14 cellular contexts compared by ENCODE assay signal in the genomic region with DNA sequence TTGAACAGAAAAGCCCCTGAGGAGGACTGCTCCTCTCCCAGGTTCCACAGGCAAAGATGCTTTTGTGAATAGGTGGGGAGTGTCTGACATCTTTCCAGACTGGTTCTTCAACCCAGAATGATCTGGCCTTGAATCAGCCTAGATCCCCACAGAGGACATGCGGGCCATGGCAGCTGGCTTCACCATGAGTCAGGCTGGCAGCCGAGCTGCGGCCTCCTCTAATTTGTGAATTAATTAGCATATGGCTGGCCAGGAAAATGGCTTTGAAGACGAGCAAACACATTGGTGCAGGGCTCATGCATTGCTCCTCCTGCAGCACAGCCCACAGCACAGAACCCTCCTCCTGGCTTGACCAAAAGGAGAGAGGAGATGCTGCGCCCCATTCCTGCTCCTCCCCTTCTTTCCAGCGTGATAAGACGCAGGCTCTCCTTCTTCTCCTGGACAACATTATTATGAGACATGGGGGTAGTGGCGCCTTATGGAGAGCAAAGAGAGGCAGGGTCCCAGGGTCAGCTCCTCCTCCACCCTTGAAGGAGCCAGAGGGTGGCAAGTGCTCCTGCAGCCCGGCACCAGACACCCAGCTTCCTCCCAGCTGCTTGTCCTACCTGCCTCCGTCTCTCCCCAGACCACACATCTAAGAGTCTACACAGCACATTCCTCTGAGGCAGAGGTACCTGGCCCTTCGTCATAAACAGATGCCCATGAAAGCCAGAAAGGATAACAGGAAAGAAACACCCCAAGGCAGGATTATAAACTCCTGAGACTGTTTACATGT.
A peak's percentile ranks its signal among the peaks of the same experiment; 100 is the strongest.
DNase-seq lines count a peak whose midpoint lies in the region; ATAC-seq and TF ChIP-seq lines count a peak whose summit lies in the region.
"Had no signal": no experiment of that assay in that cellular context is flagged by ENCODE, and none has a peak within 500 bp of the region (broad histone marks: within the 10 kb centered on the region; RNA-seq: fewer than 3 reads in every experiment).

No MANE protein-coding gene starts in this region.

- H3K36me3 ChIP-seq in GM23248 (ENCODE audit: low read depth) (no peaks in the 10 kb centered on the region), PC-9 (ENCODE audit: low read depth) (no peaks in the 10 kb centered on the region), rectal smooth muscle tissue (ENCODE audit: control insufficient read depth, insufficient read depth, low read length) (no peaks in the 10 kb centered on the region), mucosa of descending colon (ENCODE audit: low read depth) (no peaks in the 10 kb centered on the region)
- H3K36me3 ChIP-seq: brain microvascular endothelial cell, esophagus muscularis mucosa had no signal

- ATAC-seq in HG03469 (IDR thresholded peaks at IDR 0.05; ENCODE audit: unreplicated experiment) = no peak
- ATAC-seq in mucosa of descending colon = no peak
- ATAC-seq: activated T-cell treated with anti-CD3 and anti-CD28 coated beads, Interleukin-2, amount 50 U/mL, for 4 hours had no signal

- H3K9me3 ChIP-seq in GM23248 (ENCODE audit: low read depth) (no peaks in the 10 kb centered on the region), PC-9 (ENCODE audit: insufficient read depth, low read depth) (no peaks in the 10 kb centered on the region), mucosa of descending colon (no peaks in the 10 kb centered on the region)
- H3K9me3 ChIP-seq: esophagus muscularis mucosa had no signal

- intact Hi-C loops in PC-9 (cut with micrococcal nuclease; ENCODE audit: unreplicated experiment) (no loop called here), mucosa of descending colon (cut with DNase I, micrococcal nuclease) (no loop called here)

- H3K9me2 ChIP-seq in GM23248 (ENCODE audit: insufficient read depth) (no peaks in the 10 kb centered on the region), PC-9 (ENCODE audit: insufficient read depth) (no peaks in the 10 kb centered on the region)

- H3K4me3 ChIP-seq in GM23248 = no peak overlapping the region
- H3K4me3 ChIP-seq in PC-9 = no peak overlapping the region
- H3K4me3 ChIP-seq in epithelial cell of esophagus (ENCODE audit: low read length) = no peak overlapping the region
- no peak overlapping the region for H3K4me3 ChIP-seq in rectal smooth muscle tissue (ENCODE audit: low read length)
- H3K4me3 ChIP-seq in mucosa of descending colon = no peak overlapping the region
- H3K4me3 ChIP-seq: esophagus muscularis mucosa had no signal

- H3K79me2 ChIP-seq in GM23248 (ENCODE audit: insufficient read depth) (no peaks in the 10 kb centered on the region), PC-9 (ENCODE audit: low read depth) (no peaks in the 10 kb centered on the region)

- H3F3A ChIP-seq in GM23248 (ENCODE audit: insufficient read depth) = no peaks in the 10 kb centered on the region
- peaks cover 10% of the 10 kb centered on the region; the same call in 1 of the 2 replicates for H3F3A ChIP-seq in PC-9 (ENCODE audit: insufficient read depth, low read depth)

- no peaks in the 10 kb centered on the region for H3K4me1 ChIP-seq in GM23248 (ENCODE audit: insufficient read depth)
- peaks cover 28% of the 10 kb centered on the region for H3K4me1 ChIP-seq in PC-9 (replicated peaks; ENCODE audit: insufficient read depth)
- H3K4me1 ChIP-seq in rectal smooth muscle tissue (ENCODE audit: control insufficient read depth, insufficient read depth, low read length) = peaks cover 31% of the 10 kb centered on the region
- H3K4me1 ChIP-seq in mucosa of descending colon (ENCODE audit: low read depth) = peaks cover 12% of the 10 kb centered on the region

- H3K27ac ChIP-seq in GM23248 = no peak overlapping the region
- H3K27ac ChIP-seq in PC-9 = no peak overlapping the region
- peak overlapping the region; percentile 70 for H3K27ac ChIP-seq in rectal smooth muscle tissue (ENCODE audit: low read depth, low read length)
- H3K27ac ChIP-seq: brain microvascular endothelial cell, esophagus muscularis mucosa had no signal

- POLR2A ChIA-PET in PC-9 (lab: Charles Lee; ENCODE audit: unreplicated experiment) = no interaction called here

- peaks cover 46% of the 10 kb centered on the region for H3K27me3 ChIP-seq in GM23248 (replicated peaks; ENCODE audit: insufficient read depth)
- H3K27me3 ChIP-seq in PC-9 (ENCODE audit: insufficient read depth, low read depth) = no peaks in the 10 kb centered on the region
- no peaks in the 10 kb centered on the region for H3K27me3 ChIP-seq in rectal smooth muscle tissue (ENCODE audit: control insufficient read depth, insufficient read depth, low read length)
- H3K27me3 ChIP-seq: esophagus muscularis mucosa had no signal

- no TSS peak for BruUV-seq in PC-9 (replicated peaks; lab: Mats Ljungman, UMichigan)

- H2AFZ ChIP-seq in GM23248 = no peak overlapping the region
- no peak overlapping the region for H2AFZ ChIP-seq in PC-9

- H3K4me2 ChIP-seq in GM23248 (ENCODE audit: unreplicated experiment) = no peak overlapping the region
- peak overlapping the region; percentile 47 for H3K4me2 ChIP-seq in PC-9

- in situ Hi-C loops in GM23248 (cut with MboI) = loop anchor here (10.0 kb wide), 1 partner anchor 582 kb away; no protein-coding TSS in a partner anchor

- CTCF ChIA-PET in PC-9 (lab: Charles Lee) = interaction anchor here (0.6 kb wide), 1 partner anchor 163 kb away, joined by 3 read pairs; no protein-coding TSS in a partner anchor

- H3K9ac ChIP-seq in GM23248 (no peak overlapping the region), rectal smooth muscle tissue (ENCODE audit: low read length) (no peak overlapping the region)

- H4K20me1 ChIP-seq in GM23248 (ENCODE audit: insufficient read depth) (no peaks in the 10 kb centered on the region), PC-9 (ENCODE audit: insufficient read depth) (no peaks in the 10 kb centered on the region)

- DNase-seq in GM23248 = peak; percentile 76
- peak; percentile 61 to 62 for DNase-seq in PC-9
- peak; percentile 97 for DNase-seq in epithelial cell of esophagus (ENCODE audit: low read depth)
- no peak for DNase-seq in SW 1271 (lab: John Stamatoyannopoulos, UW)
- no peak for DNase-seq in Kasumi-1 (lab: John Stamatoyannopoulos, UW)
- DNase-seq in mucosa of descending colon = no peak
- DNase-seq: activated CD4-positive, CD25-positive, alpha-beta regulatory T cell treated with anti-CD3 and anti-CD28 coated beads, Interleukin-2, amount 50 U/mL, for 72 hours; activated T-cell treated with anti-CD3 and anti-CD28 coated beads, Interleukin-2, amount 50 U/mL, for 4 hours; brain microvascular endothelial cell; CD4-positive, alpha-beta memory T cell; stimulated activated CD4-positive, alpha-beta T cell treated with anti-CD3 and anti-CD28 coated beads, Interleukin-4, amount 100 ng/mL, for 4 hours had no signal

- TF ChIP-seq CTCF in PC-9 (conservative IDR thresholded peaks at IDR 0.05) = no peak
- TF ChIP-seq CTCF in epithelial cell of esophagus (IDR thresholded peaks at IDR 0.05; ENCODE audit: insufficient read depth, low read depth, low read length, missing control alignments) = no peak
- TF ChIP-seq CTCF in mucosa of descending colon (IDR thresholded peaks at IDR 0.05) = no peak

- 47 to 49% methylated on average over 11 of the region's 11 CpGs for WGBS in GM23248 (ENCODE audit: low coverage in 1 of 2, low lambda C conversion rate in 2 of 2, missing lambda C conversion rate in 2 of 2), 2 experiments

Comparison
In these comparisons a context has a peak if more than half of its experiments do, and no peak if none do; other contexts are left out.
1. DNase-seq: peak in GM23248 (single experiment), PC-9 (2 of 2) and epithelial cell of esophagus (single experiment); none in SW 1271 (0 of 2), Kasumi-1 (0 of 2) and mucosa of descending colon (0 of 3).